ENCODE assay signal across 8 cellular contexts in the genomic region with DNA sequence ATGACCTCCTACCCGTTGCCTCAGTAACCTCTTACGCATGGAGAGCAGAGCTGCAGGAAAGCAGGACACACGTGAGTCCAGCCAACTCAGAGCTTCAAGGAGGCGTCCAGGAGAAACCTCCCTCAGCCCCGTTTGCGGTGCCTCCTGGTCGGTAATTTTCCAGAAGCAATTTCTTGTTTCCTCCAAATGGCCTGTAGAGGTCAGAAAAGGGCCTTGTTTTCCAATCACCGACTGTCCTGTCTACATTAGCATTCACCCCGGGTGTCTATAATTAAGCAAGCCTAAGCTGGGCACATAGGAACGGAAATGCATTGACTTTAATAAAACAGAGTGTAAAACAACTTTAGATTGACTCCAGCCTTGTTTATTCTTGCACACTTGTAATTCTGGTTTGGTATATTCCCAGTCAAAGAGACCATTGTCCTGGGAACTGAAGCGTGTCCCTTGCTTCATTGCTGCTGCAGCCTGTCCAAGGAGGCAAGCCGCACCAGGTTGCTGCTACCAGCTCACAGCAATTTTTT.
DNase-seq lines count a peak whose midpoint lies in the region; ATAC-seq, FAIRE-seq and TF ChIP-seq lines count a peak whose summit lies in the region.

No MANE protein-coding gene starts in this region.

- H2BK120ac ChIP-seq in H1 (replicated peaks; ENCODE audit: low read depth, low read length) (no peak overlapping the region), mesendoderm (ENCODE audit: low read depth, low read length) (no peak overlapping the region)

- H3K4ac ChIP-seq in H1 (replicated peaks; ENCODE audit: insufficient read length, low read depth, low read length): no peak overlapping the region
- H3K4ac ChIP-seq in mesendoderm (ENCODE audit: low read depth, low read length): no peak overlapping the region

- no peak overlapping the region for H3K14ac ChIP-seq in H1 (ENCODE audit: insufficient read length)

- TF ChIP-seq EP300 in H1 (IDR thresholded peaks at IDR 0.05; ENCODE audit: borderline replicate concordance in 1 of 2, low read depth in 2 of 2, low read length in 2 of 2): no peak

- no peak overlapping the region for H4K5ac ChIP-seq in H1 (ENCODE audit: insufficient read length, low read depth, low read length)
- H4K5ac ChIP-seq in mesendoderm (ENCODE audit: low read length): no peak overlapping the region

- H3K18ac ChIP-seq in H1 (ENCODE audit: extremely low read depth, low read length) (no peak overlapping the region), mesendoderm (ENCODE audit: low read length) (no peak overlapping the region)

- H3K79me2 ChIP-seq in H1 (ENCODE audit: control insufficient read depth in 1 of 2, insufficient read depth in 2 of 2, low read length in 2 of 2) (no peaks in the 10 kb centered on the region), mesendoderm (ENCODE audit: control insufficient read depth, insufficient read depth, low read length) (no peaks in the 10 kb centered on the region)

- TF ChIP-seq RAD21 in H1 (IDR thresholded peaks at IDR 0.05 in 1 of 2, conservative IDR thresholded peaks at IDR 0.05 in 1 of 2; ENCODE audit: low read depth in 2 of 2, low read length in 2 of 2): peak; percentile 73 to 82

- no peaks in the 10 kb centered on the region for H3K23me2 ChIP-seq in H1 (ENCODE audit: low read depth, low read length)

- no peaks in the 10 kb centered on the region for H4K20me1 ChIP-seq in H1 (replicated peaks in 1 of 2; ENCODE audit: control insufficient read depth in 1 of 2, insufficient read depth in 2 of 2, low read length in 2 of 2)

- H3K4me2 ChIP-seq in H1 (ENCODE audit: insufficient read depth in 1 of 2, low read depth in 2 of 2, low read length in 2 of 2) (no peak overlapping the region), mesendoderm (ENCODE audit: low read length) (no peak overlapping the region)

- no peaks in the 10 kb centered on the region for H3K9me3 ChIP-seq in H1 (ENCODE audit: insufficient read depth in 2 of 2, low read depth in 1 of 2, low read length in 1 of 2)
- no peaks in the 10 kb centered on the region for H3K9me3 ChIP-seq in effector memory CD4-positive, alpha-beta T cell (ENCODE audit: control insufficient read depth, low read length)

- no peak overlapping the region for H2BK12ac ChIP-seq in H1 (ENCODE audit: low read depth, low read length)

- peaks cover 0 to 15% (median 7%) of the 10 kb centered on the region in 4 experiments; a peak in 5 of 7 replicates for H3K4me1 ChIP-seq in H1 (replicated peaks in 1 of 4; ENCODE audit: control insufficient read depth in 3 of 4, insufficient read depth in 4 of 4, low read length in 3 of 4)
- no peaks in the 10 kb centered on the region for H3K4me1 ChIP-seq in mesendoderm (ENCODE audit: control insufficient read depth, low read depth, low read length)
- no peaks in the 10 kb centered on the region for H3K4me1 ChIP-seq in effector memory CD4-positive, alpha-beta T cell (ENCODE audit: control insufficient read depth, insufficient read depth, low read length, poor library complexity, severe bottlenecking)

- H3K9ac ChIP-seq in H1 (replicated peaks in 1 of 4; ENCODE audit: extremely low read depth in 1 of 4, low read depth in 3 of 4, low read length in 3 of 4) (no peak overlapping the region), mesendoderm (ENCODE audit: low read length) (no peak overlapping the region)

- H2BK15ac ChIP-seq in H1 (ENCODE audit: low read length) (no peak overlapping the region; the same call in 1 of the 2 replicates), mesendoderm (replicated peaks; ENCODE audit: low read depth) (no peak overlapping the region)

- H3K56ac ChIP-seq in H1 (replicated peaks; ENCODE audit: insufficient read length, low read depth, low read length) (no peak overlapping the region), mesendoderm (ENCODE audit: low read length) (peak overlapping the region; percentile 73)

- CTCF ChIA-PET in H1 (lab: Charles Lee; ENCODE audit: partially characterized antibody): interaction anchor here (0.6 to 2.5 kb wide), 13 partner anchors 9 to 641 kb away, joined by 3 to 10 read pairs (median 4); no protein-coding TSS in a partner anchor

- H4K8ac ChIP-seq in H1 (ENCODE audit: extremely low read depth, insufficient read depth, low read length) (no peak overlapping the region), mesendoderm (ENCODE audit: low read depth, low read length) (no peak overlapping the region)

- no peak for ATAC-seq in GM21515 (IDR thresholded peaks at IDR 0.05; ENCODE audit: unreplicated experiment)
- no peak for ATAC-seq in activated CD4-positive, CD25-positive, alpha-beta regulatory T cell treated with anti-CD3 and anti-CD28 coated beads, Interleukin-2, amount 50 U/mL, for 24 hours

- H2BK20ac ChIP-seq in H1 (ENCODE audit: low read length): 0 out of 2 replicates have a peak overlapping the region, but pooled peaks have one; percentile 56

- no peak overlapping the region for H3K4me3 ChIP-seq in H1 (ENCODE audit: extremely low read depth in 1 of 4, insufficient read depth in 2 of 4, low read depth in 3 of 4, low read length in 4 of 4)
- H3K4me3 ChIP-seq in mesendoderm (ENCODE audit: low read length): no peak overlapping the region
- no peak overlapping the region for H3K4me3 ChIP-seq in effector memory CD4-positive, alpha-beta T cell (ENCODE audit: insufficient read depth, low read depth, low read length, poor library complexity, severe bottlenecking)

- H3K79me1 ChIP-seq in H1 (ENCODE audit: low read depth, low read length): no peaks in the 10 kb centered on the region
- H3K79me1 ChIP-seq in mesendoderm (ENCODE audit: low read length): no peaks in the 10 kb centered on the region

- POLR2A ChIA-PET in H1 (lab: Charles Lee; ENCODE audit: partially characterized antibody): no interaction called here

- H3K23ac ChIP-seq in H1 (ENCODE audit: insufficient read length) (no peak overlapping the region), mesendoderm (ENCODE audit: low read length) (no peak overlapping the region)

- H2AFZ ChIP-seq in H1 (ENCODE audit: low read length): peak overlapping the region; percentile 27; the same call in 1 of the 2 replicates

- no peak for TF ChIP-seq POLR2A in H1 (IDR thresholded peaks at IDR 0.05; ENCODE audit: control extremely low read depth in 1 of 2, low read depth in 2 of 2, low read length in 2 of 2)

- TF ChIP-seq CTCF in H1 (IDR thresholded peaks at IDR 0.05; ENCODE audit: control extremely low read depth in 1 of 3, insufficient read depth in 1 of 3, low read depth in 1 of 3, low read length in 3 of 3): peak in 2 of 3 experiments; percentile 53 to 65; a peak in 3 of 4 replicates

- H2AK5ac ChIP-seq in H1 (ENCODE audit: low read depth, low read length): no peak overlapping the region
- H2AK5ac ChIP-seq in mesendoderm (ENCODE audit: low read length): no peak overlapping the region

- H3K27ac ChIP-seq in H1 (ENCODE audit: low read depth, low read length): no peak overlapping the region
- no peak overlapping the region for H3K27ac ChIP-seq in mesendoderm (ENCODE audit: low read depth, low read length)
- H3K27ac ChIP-seq in effector memory CD4-positive, alpha-beta T cell (ENCODE audit: insufficient read depth, low read length, poor library complexity, severe bottlenecking): no peak overlapping the region

- 58% methylated on average over 12 of the region's 12 CpGs; no CpG with 5 or more reads in 1 of the 2 experiments for WGBS in H1 (ENCODE audit: extremely low coverage in 1 of 2, insufficient coverage in 1 of 2, insufficient read length in 1 of 2, insufficient replicate concordance in 2 of 2, low coverage in 1 of 2, low lambda C conversion rate in 2 of 2, missing lambda C conversion rate in 1 of 2), 2 experiments
- WGBS in mesendoderm (ENCODE audit: extremely low coverage, insufficient coverage, low lambda C conversion rate): no CpG with 5 or more reads among the region's 12 CpGs

- peak; percentile 60 for FAIRE-seq in H1 (lab: Jason Lieb, UNC)

- H3K27me3 ChIP-seq in H1 (replicated peaks in 1 of 4; ENCODE audit: control insufficient read depth in 3 of 4, extremely low read depth in 1 of 4, insufficient read depth in 3 of 4, low read length in 3 of 4) (no peaks in the 10 kb centered on the region; a peak in 1 of 7 replicates), mesendoderm (ENCODE audit: insufficient read depth, low read length, poor library complexity) (no peaks in the 10 kb centered on the region)
- H3K27me3 ChIP-seq in effector memory CD4-positive, alpha-beta T cell (replicated peaks; ENCODE audit: control insufficient read depth, insufficient read depth, low read length, poor library complexity, severe bottlenecking): no peaks in the 10 kb centered on the region

- H2BK5ac ChIP-seq in H1 (ENCODE audit: low read depth, low read length) (no peak overlapping the region), mesendoderm (ENCODE audit: low read length) (no peak overlapping the region)

- peak overlapping the region; percentile 29 for H4K91ac ChIP-seq in H1 (replicated peaks; ENCODE audit: insufficient read length, low read length)

- no peaks in the 10 kb centered on the region for H3K36me3 ChIP-seq in H1 (ENCODE audit: control insufficient read depth in 2 of 4, insufficient read depth in 4 of 4, low read length in 3 of 4)
- no peaks in the 10 kb centered on the region for H3K36me3 ChIP-seq in mesendoderm (ENCODE audit: control insufficient read depth, insufficient read depth, low read length)
- no peaks in the 10 kb centered on the region for H3K36me3 ChIP-seq in effector memory CD4-positive, alpha-beta T cell (ENCODE audit: control insufficient read depth, insufficient read depth, low read length)

- DNase-seq in SIG-M5 treated with dmso at 0.1 percent for 504 hours (lab: John Stamatoyannopoulos, UW; ENCODE audit: unreplicated experiment) (peak; percentile 44), SIG-M5 (lab: John Stamatoyannopoulos, UW) (no peak), NOMO-1 treated with dmso at 0.1 percent for 144 hours (lab: John Stamatoyannopoulos, UW; ENCODE audit: unreplicated experiment) (peak; percentile 45), H1 (ENCODE audit: low read depth in 1 of 2, low spot score in 2 of 2) (no peak), mesendoderm (peak; percentile 88)
- DNase-seq in effector memory CD4-positive, alpha-beta T cell: no peak

TF ChIP-seq in H1, 55 proteins besides CTCF, POLR2A, EP300 and RAD21:
- TF ChIP-seq KDM4A (IDR thresholded peaks at IDR 0.05; ENCODE audit: low read depth, low read length, severe bottlenecking) (no peak), CEBPB (IDR thresholded peaks at IDR 0.05; ENCODE audit: low read depth, low read length) (0 out of 2 replicates have a peak, but pooled peaks have one; percentile 49), SP1 (IDR thresholded peaks at IDR 0.05; ENCODE audit: low read depth, low read length) (peak; percentile 66; the same call in 1 of the 2 replicates)

Comparison
In these comparisons a context has a peak if more than half of its experiments do, and no peak if none do; other contexts are left out.
1. DNase-seq: peak in SIG-M5 treated with dmso at 0.1 percent for 504 hours (single experiment), NOMO-1 treated with dmso at 0.1 percent for 144 hours (single experiment) and mesendoderm (single experiment); none in SIG-M5 (single experiment), H1 (0 of 2) and effector memory CD4-positive, alpha-beta T cell (0 of 3).